In genomic region chr3:61924991-61925390, GRCh38 we compare ENCODE assay signal across 1 cellular context.
TF ChIP-seq lines count a peak whose summit lies in the region.

No MANE protein-coding gene starts in this region.

TF ChIP-seq in GM23338, 12 proteins besides CTCF, POLR2A, EP300 and RAD21:
- no peak for TF ChIP-seq ZNF462 (CRISPR knock-in tag; IDR thresholded peaks at IDR 0.05)
- TF ChIP-seq ZNF331 (CRISPR knock-in tag; IDR thresholded peaks at IDR 0.05; ENCODE audit: low read depth), result no peak
- no peak for TF ChIP-seq REST (IDR thresholded peaks at IDR 0.05; ENCODE audit: unreplicated experiment)
- TF ChIP-seq ETS1 (IDR thresholded peaks at IDR 0.05), result no peak
- no peak for TF ChIP-seq JUNB (IDR thresholded peaks at IDR 0.05; ENCODE audit: unreplicated experiment)
- no peak for TF ChIP-seq EZH2phosphoT487 (IDR thresholded peaks at IDR 0.05; ENCODE audit: unreplicated experiment)
- TF ChIP-seq STAT1 (IDR thresholded peaks at IDR 0.05; ENCODE audit: unreplicated experiment), result no peak
- no peak for TF ChIP-seq ZNF114 (CRISPR knock-in tag; IDR thresholded peaks at IDR 0.05)
- no peak for TF ChIP-seq POLR2AphosphoS5 (IDR thresholded peaks at IDR 0.05; ENCODE audit: low read depth)
- no peak for TF ChIP-seq CREB1 (CRISPR knock-in tag; IDR thresholded peaks at IDR 0.05; ENCODE audit: low read depth)
- TF ChIP-seq NANOG (IDR thresholded peaks at IDR 0.05; ENCODE audit: borderline replicate concordance), result no peak
- no peak for TF ChIP-seq EZH2 (IDR thresholded peaks at IDR 0.05; ENCODE audit: low read depth, unreplicated experiment)
